Comparison of ENCODE assay signal across 23 cellular contexts in genomic region chr2:73262108-73262651, GRCh38. TPM values are rescaled to one million over a fixed set of nuclear protein-coding genes. Genes with fewer than 3 reads are reported as not detected.
DNase-seq lines count a peak whose midpoint lies in the region; ATAC-seq, FAIRE-seq and TF ChIP-seq lines count a peak whose summit lies in the region.
"Had no signal": no experiment of that assay in that cellular context is flagged by ENCODE, and none has a peak within 500 bp of the region (broad histone marks: within the 10 kb centered on the region; RNA-seq: fewer than 3 reads in every experiment).

No MANE protein-coding gene starts in this region.

- H3K9ac ChIP-seq in HepG2 (ENCODE audit: insufficient read depth, low read depth, low read length) = no peak overlapping the region

- CTCF ChIA-PET in HepG2 (lab: Yijun Ruan, JAX; ENCODE audit: low intra/inter-chr PET ratio, low total read pairs) = no interaction called here

- peak; percentile 100 for FAIRE-seq in HepG2 (lab: Jason Lieb, UNC)
- FAIRE-seq: GM12891, GM18507, H54 had no signal

- TF ChIP-seq RAD21 in HepG2 (CRISPR knock-in tag; IDR thresholded peaks at IDR 0.05) = no peak

- POLR2A ChIA-PET in HepG2 (lab: Yijun Ruan, JAX) = interaction anchor here (0.8 to 1.8 kb wide), 9 partner anchors 8 to 123 kb away, joined by 3 to 15 read pairs (median 4); partner anchors contain the start of genes ALMS1, CCT7, FBXO41 and PRADC1

- 0 out of 2 replicates have a peak, but pooled peaks have one; percentile 10 for TF ChIP-seq CTCF in HepG2 (CRISPR knock-in tag; IDR thresholded peaks at IDR 0.05)
- no peak for TF ChIP-seq CTCF in right lobe of liver (IDR thresholded peaks at IDR 0.05)

- in situ Hi-C loops in HepG2 (cut with HindIII; ENCODE audit: extremely low pct_ligation_motif_present, low pct_unique_long_range_greater_than_20kb) = no loop called here
- in situ Hi-C loops in KBM-7 (cut with MboI; ENCODE audit: low pct_unique_long_range_greater_than_20kb, low sequenced_read_pairs) = no loop called here

- DNase-seq in HepG2 (ENCODE audit: low spot score) (peak; percentile 97), right lobe of liver (no peak), NCI-H146 treated with DMSO at 0.1 percent for 48 hours (lab: John Stamatoyannopoulos, UW; ENCODE audit: unreplicated experiment) (peak; percentile 14), KBM-7 (no peak), putamen (ENCODE audit: low spot score) (no peak)
- no peak for DNase-seq in stimulated activated effector memory CD8-positive, alpha-beta T cell treated with anti-CD3 and anti-CD28 coated beads, Interleukin-12 subunit alpha, Interleukin-12 subunit beta, amount 100 ng/mL, for 72 hours (ENCODE audit: low spot score in 2 of 2)
- DNase-seq: C1 segment of cervical spinal cord; Calu3; CD4-positive, alpha-beta memory T cell; COR-L47; DMS53; DMS79 treated with DMSO at 0.1 percent for 48 hours; GF-D8; GOT3; HFFc6 had no signal

- H3K27ac ChIP-seq in HepG2 (ENCODE audit: extremely low read length, insufficient read depth, low read length) = peak overlapping the region; percentile 70
- no peak overlapping the region for H3K27ac ChIP-seq in right lobe of liver

- peak overlapping the region; percentile 3 for H3K27ac Mint-ChIP-seq in stimulated activated effector memory CD8-positive, alpha-beta T cell treated with anti-CD3 and anti-CD28 coated beads, Interleukin-12 subunit alpha, Interleukin-12 subunit beta, amount 100 ng/mL, for 72 hours
- H3K27ac Mint-ChIP-seq: HFFc6 had no signal

- H3K4me3 ChIP-seq in HepG2 (replicated peaks in 1 of 3; ENCODE audit: insufficient read depth in 1 of 3, low read depth in 2 of 3, low read length in 3 of 3) (no peak overlapping the region), right lobe of liver (no peak overlapping the region)
- H3K4me3 ChIP-seq: HAP-1 had no signal

- BruUV-seq in HepG2 (replicated peaks; lab: Mats Ljungman, UMichigan) = no TSS peak

- no peaks in the 10 kb centered on the region for H3K79me2 ChIP-seq in HepG2 (ENCODE audit: insufficient read depth, low read length)

- H4K20me1 ChIP-seq in HepG2 (ENCODE audit: insufficient read depth, low read length) = no peaks in the 10 kb centered on the region

- TF ChIP-seq EP300 in HepG2 (IDR thresholded peaks at IDR 0.05; ENCODE audit: low read depth in 2 of 2, low read length in 2 of 2) (peak in 1 of 2 experiments; percentile 90; a peak in 2 of 4 replicates), HepG2 (CRISPR knock-in tag; IDR thresholded peaks at IDR 0.05; ENCODE audit: borderline replicate concordance) (peak; percentile 65; the same call in 1 of the 2 replicates)

- peaks cover 12% of the 10 kb centered on the region for H3K4me1 Mint-ChIP-seq in stimulated activated effector memory CD8-positive, alpha-beta T cell treated with anti-CD3 and anti-CD28 coated beads, Interleukin-12 subunit alpha, Interleukin-12 subunit beta, amount 100 ng/mL, for 72 hours

- H3K4me2 ChIP-seq in HepG2 (ENCODE audit: low read depth, low read length) = peak overlapping the region; percentile 29; the same call in 1 of the 2 replicates

- H3K27me3 ChIP-seq in HepG2 (ENCODE audit: control insufficient read depth in 1 of 2, insufficient read depth in 2 of 2, low read length in 2 of 2) (no peaks in the 10 kb centered on the region), right lobe of liver (no peaks in the 10 kb centered on the region)

- H3K9me3 ChIP-seq in HepG2 (ENCODE audit: low read length) (no peaks in the 10 kb centered on the region), right lobe of liver (no peaks in the 10 kb centered on the region)
- H3K9me3 ChIP-seq: HAP-1 had no signal

- H3K36me3 ChIP-seq in HepG2 (replicated peaks in 1 of 2; ENCODE audit: control insufficient read depth in 1 of 2, insufficient read depth in 2 of 2, low read length in 2 of 2) (peaks cover 2 to 10% of the 10 kb centered on the region in 2 experiments; a peak in 4 of 5 replicates), right lobe of liver (no peaks in the 10 kb centered on the region)

- no peaks in the 10 kb centered on the region for H3K9me3 Mint-ChIP-seq in stimulated activated effector memory CD8-positive, alpha-beta T cell treated with anti-CD3 and anti-CD28 coated beads, Interleukin-12 subunit alpha, Interleukin-12 subunit beta, amount 100 ng/mL, for 72 hours
- H3K9me3 Mint-ChIP-seq: CD4-positive, alpha-beta memory T cell; HFFc6 had no signal

- H2AFZ ChIP-seq in HepG2 (ENCODE audit: low read length) = no peak overlapping the region

- H3K4me1 ChIP-seq in HepG2 (ENCODE audit: insufficient read depth, low read length) (peaks cover 51% of the 10 kb centered on the region), right lobe of liver (no peaks in the 10 kb centered on the region)
- H3K4me1 ChIP-seq: HAP-1 had no signal

- TF ChIP-seq POLR2A in HepG2 (IDR thresholded peaks at IDR 0.05; ENCODE audit: insufficient read depth in 1 of 2, low read depth in 2 of 2, low read length in 2 of 2) (no peak), right lobe of liver (IDR thresholded peaks at IDR 0.05) (no peak)

- H3K4me3 Mint-ChIP-seq in stimulated activated effector memory CD8-positive, alpha-beta T cell treated with anti-CD3 and anti-CD28 coated beads, Interleukin-12 subunit alpha, Interleukin-12 subunit beta, amount 100 ng/mL, for 72 hours = no peak overlapping the region
- H3K4me3 Mint-ChIP-seq: CD4-positive, alpha-beta memory T cell; HFFc6 had no signal

- WGBS in HepG2 (ENCODE audit: low lambda C conversion rate) = 16% methylated on average over 4 of the region's 4 CpGs
- WGBS in right lobe of liver (ENCODE audit: insufficient coverage, low coverage, low lambda C conversion rate, missing lambda C conversion rate) = 60% methylated on average over 4 of the region's 4 CpGs

- intact Hi-C loops in HepG2 (cut with micrococcal nuclease; ENCODE audit: unreplicated experiment) (loop anchor here (1.0 to 5.0 kb wide), 4 partner anchors 28 to 100 kb away; partner anchors contain the start of gene CCT7), right lobe of liver (cut with DNase I) (no loop called here)

- H3K36me3 Mint-ChIP-seq in stimulated activated effector memory CD8-positive, alpha-beta T cell treated with anti-CD3 and anti-CD28 coated beads, Interleukin-12 subunit alpha, Interleukin-12 subunit beta, amount 100 ng/mL, for 72 hours = peaks cover 37% of the 10 kb centered on the region

- ATAC-seq in HepG2 = peak; percentile 81
- no peak for ATAC-seq in right lobe of liver
- ATAC-seq in stimulated activated effector memory CD8-positive, alpha-beta T cell treated with anti-CD3 and anti-CD28 coated beads, Interleukin-12 subunit alpha, Interleukin-12 subunit beta, amount 100 ng/mL, for 72 hours = no peak

RNA-seq across cellular contexts. Expression of gene FBXO41, which starts 22.1 kb away (rescaled TPM):
- total RNA-seq in HepG2 (2016; rRNA removed; fragmentation: Illumina TruSeq; extraction: Trizol) = 3.0 and 4.2 TPM in 2 replicates
- total RNA-seq in HepG2 (2016; cell fraction: cytosol; rRNA removed; fragmentation: Illumina TruSeq; extraction: Trizol; ENCODE audit: low read depth) = 1.2 TPM in 2 replicates
- total RNA-seq in HepG2 (2016; cell fraction: insoluble cytoplasmic fraction; rRNA removed; fragmentation: Illumina TruSeq; extraction: Trizol) = 2.7 and 3.8 TPM in 2 replicates
- 2.4 and 2.5 TPM in 2 replicates for total RNA-seq in HepG2 (2016; cell fraction: membrane; rRNA removed; fragmentation: Illumina TruSeq; extraction: Trizol)
- 6.0 and 6.4 TPM in 2 replicates for total RNA-seq in HepG2 (2016; cell fraction: nucleus; rRNA removed; fragmentation: Illumina TruSeq; extraction: Trizol)
- 10.3 and 11.1 TPM in 2 replicates for polyA plus RNA-seq in HepG2 (2011; rRNA removed)
- 5.7 and 7.4 TPM in 2 replicates for polyA plus RNA-seq in HepG2 (2011; cell fraction: cytosol; rRNA removed)
- polyA plus RNA-seq in HepG2 (2011; cell fraction: nucleus; rRNA removed) = 32.6 and 44.1 TPM in 2 replicates
- polyA plus RNA-seq in HepG2 (2012) = 8.1 and 9.8 TPM in 2 replicates
- 1.0 and 1.1 TPM in 2 replicates for polyA plus RNA-seq in HepG2 (2016; cell fraction: cytosol; fragmentation: Illumina TruSeq; extraction: Trizol; ENCODE audit: low read depth)
- 3.1 and 4.1 TPM in 2 replicates for polyA plus RNA-seq in HepG2 (2016; cell fraction: insoluble cytoplasmic fraction; fragmentation: Illumina TruSeq; extraction: Trizol; ENCODE audit: low read depth)
- polyA plus RNA-seq in HepG2 (2016; cell fraction: membrane; fragmentation: Illumina TruSeq; extraction: Trizol; ENCODE audit: low read depth) = 1.6 and 2.0 TPM in 2 replicates
- polyA plus RNA-seq in HepG2 (2016; cell fraction: nucleus; fragmentation: Illumina TruSeq; extraction: Trizol; ENCODE audit: insufficient read depth, low read depth) = 20.4 and 21.9 TPM in 2 replicates
- 12.4 and 15.2 TPM in 2 replicates for polyA minus RNA-seq in HepG2 (2011; rRNA and poly(A)+ RNA removed; ENCODE audit: low replicate concordance)
- polyA minus RNA-seq in HepG2 (2011; cell fraction: cytosol; rRNA and poly(A)+ RNA removed) = 5.4 and 6.2 TPM in 2 replicates
- 14.7 and 16.5 TPM in 2 replicates for polyA minus RNA-seq in HepG2 (2011; cell fraction: nucleus; rRNA and poly(A)+ RNA removed)
- total RNA-seq in right lobe of liver = under 1 TPM; 0.13 to 0.65 (median 0.38) TPM

RNA-seq across cellular contexts. Expression of gene CCT7, which starts 28.1 kb away (rescaled TPM):
- 517 and 689 TPM in 2 replicates for total RNA-seq in HepG2 (2016; rRNA removed; fragmentation: Illumina TruSeq; extraction: Trizol)
- total RNA-seq in HepG2 (2016; cell fraction: cytosol; rRNA removed; fragmentation: Illumina TruSeq; extraction: Trizol; ENCODE audit: low read depth) = 83.8 and 91.7 TPM in 2 replicates
- total RNA-seq in HepG2 (2016; cell fraction: insoluble cytoplasmic fraction; rRNA removed; fragmentation: Illumina TruSeq; extraction: Trizol) = 525 and 715 TPM in 2 replicates
- 114 and 115 TPM in 2 replicates for total RNA-seq in HepG2 (2016; cell fraction: membrane; rRNA removed; fragmentation: Illumina TruSeq; extraction: Trizol)
- 196 and 212 TPM in 2 replicates for total RNA-seq in HepG2 (2016; cell fraction: nucleus; rRNA removed; fragmentation: Illumina TruSeq; extraction: Trizol)
- 326 and 347 TPM in 2 replicates for polyA plus RNA-seq in HepG2 (2011; rRNA removed)
- 421 and 439 TPM in 2 replicates for polyA plus RNA-seq in HepG2 (2011; cell fraction: cytosol; rRNA removed)
- polyA plus RNA-seq in HepG2 (2011; cell fraction: nucleus; rRNA removed) = 113 and 132 TPM in 2 replicates
- polyA plus RNA-seq in HepG2 (2012) = 497 and 591 TPM in 2 replicates
- polyA plus RNA-seq in HepG2 (2016; cell fraction: cytosol; fragmentation: Illumina TruSeq; extraction: Trizol; ENCODE audit: low read depth) = 60.5 and 62.9 TPM in 2 replicates
- 605 and 611 TPM in 2 replicates for polyA plus RNA-seq in HepG2 (2016; cell fraction: insoluble cytoplasmic fraction; fragmentation: Illumina TruSeq; extraction: Trizol; ENCODE audit: low read depth)
- polyA plus RNA-seq in HepG2 (2016; cell fraction: membrane; fragmentation: Illumina TruSeq; extraction: Trizol; ENCODE audit: low read depth) = 71.6 and 78.2 TPM in 2 replicates
- 207 and 227 TPM in 2 replicates for polyA plus RNA-seq in HepG2 (2016; cell fraction: nucleus; fragmentation: Illumina TruSeq; extraction: Trizol; ENCODE audit: insufficient read depth, low read depth)
- 594 and 852 TPM in 2 replicates for polyA minus RNA-seq in HepG2 (2011; rRNA and poly(A)+ RNA removed; ENCODE audit: low replicate concordance)
- 197 and 217 TPM in 2 replicates for polyA minus RNA-seq in HepG2 (2011; cell fraction: cytosol; rRNA and poly(A)+ RNA removed)
- polyA minus RNA-seq in HepG2 (2011; cell fraction: nucleus; rRNA and poly(A)+ RNA removed) = 138 and 184 TPM in 2 replicates
- 100 to 1,000 TPM in 3 of 6 experiments, 10 to 100 TPM in 3; 83.5 to 131 (median 99.4) TPM for total RNA-seq in right lobe of liver

RNA-seq across cellular contexts. Expression of gene PRADC1, which starts 29.1 kb away (rescaled TPM):
- total RNA-seq in HepG2 (2016; rRNA removed; fragmentation: Illumina TruSeq; extraction: Trizol) (30.0 and 37.2 TPM in 2 replicates), right lobe of liver (10 to 100 TPM; 17.8 to 26.1 (median 22.5) TPM)
- 141 and 145 TPM in 2 replicates for total RNA-seq in HepG2 (2016; cell fraction: cytosol; rRNA removed; fragmentation: Illumina TruSeq; extraction: Trizol; ENCODE audit: low read depth)
- 25.4 and 37.6 TPM in 2 replicates for total RNA-seq in HepG2 (2016; cell fraction: insoluble cytoplasmic fraction; rRNA removed; fragmentation: Illumina TruSeq; extraction: Trizol)
- 112 and 121 TPM in 2 replicates for total RNA-seq in HepG2 (2016; cell fraction: membrane; rRNA removed; fragmentation: Illumina TruSeq; extraction: Trizol)
- total RNA-seq in HepG2 (2016; cell fraction: nucleus; rRNA removed; fragmentation: Illumina TruSeq; extraction: Trizol) = 16.8 TPM in 2 replicates
- 11.6 and 12.1 TPM in 2 replicates for polyA plus RNA-seq in HepG2 (2011; rRNA removed)
- polyA plus RNA-seq in HepG2 (2011; cell fraction: cytosol; rRNA removed) = 10.0 and 15.9 TPM in 2 replicates
- 4.1 and 7.0 TPM in 2 replicates for polyA plus RNA-seq in HepG2 (2011; cell fraction: nucleus; rRNA removed)
- polyA plus RNA-seq in HepG2 (2012) = 5.7 and 8.8 TPM in 2 replicates
- polyA plus RNA-seq in HepG2 (2016; cell fraction: cytosol; fragmentation: Illumina TruSeq; extraction: Trizol; ENCODE audit: low read depth) = 152 and 157 TPM in 2 replicates
- 23.1 and 23.9 TPM in 2 replicates for polyA plus RNA-seq in HepG2 (2016; cell fraction: insoluble cytoplasmic fraction; fragmentation: Illumina TruSeq; extraction: Trizol; ENCODE audit: low read depth)
- 103 and 106 TPM in 2 replicates for polyA plus RNA-seq in HepG2 (2016; cell fraction: membrane; fragmentation: Illumina TruSeq; extraction: Trizol; ENCODE audit: low read depth)
- polyA plus RNA-seq in HepG2 (2016; cell fraction: nucleus; fragmentation: Illumina TruSeq; extraction: Trizol; ENCODE audit: insufficient read depth, low read depth) = 23.7 and 26.7 TPM in 2 replicates
- 19.5 and 55.8 TPM in 2 replicates for polyA minus RNA-seq in HepG2 (2011; rRNA and poly(A)+ RNA removed; ENCODE audit: low replicate concordance)
- polyA minus RNA-seq in HepG2 (2011; cell fraction: cytosol; rRNA and poly(A)+ RNA removed) = 2.7 and 5.5 TPM in 2 replicates
- polyA minus RNA-seq in HepG2 (2011; cell fraction: nucleus; rRNA and poly(A)+ RNA removed) = 2.2 and 3.3 TPM in 2 replicates

RNA-seq across cellular contexts. Expression of gene EGR4, which starts 31.2 kb away (rescaled TPM):
- total RNA-seq in HepG2 (2016; rRNA removed; fragmentation: Illumina TruSeq; extraction: Trizol) (not detected in 2 replicates), right lobe of liver (not detected)
- total RNA-seq in HepG2 (2016; cell fraction: cytosol; rRNA removed; fragmentation: Illumina TruSeq; extraction: Trizol; ENCODE audit: low read depth) = not detected in 2 replicates
- total RNA-seq in HepG2 (2016; cell fraction: insoluble cytoplasmic fraction; rRNA removed; fragmentation: Illumina TruSeq; extraction: Trizol) = 0.06 TPM in 1 of 2 replicates, not detected in the other
- not detected in 2 replicates for total RNA-seq in HepG2 (2016; cell fraction: membrane; rRNA removed; fragmentation: Illumina TruSeq; extraction: Trizol)
- not detected in 2 replicates for total RNA-seq in HepG2 (2016; cell fraction: nucleus; rRNA removed; fragmentation: Illumina TruSeq; extraction: Trizol)
- not detected in 2 replicates for polyA plus RNA-seq in HepG2 (2011; rRNA removed)
- polyA plus RNA-seq in HepG2 (2011; cell fraction: cytosol; rRNA removed) = 0.03 TPM in 1 of 2 replicates, not detected in the other
- 0.07 TPM in 1 of 2 replicates, not detected in the other for polyA plus RNA-seq in HepG2 (2011; cell fraction: nucleus; rRNA removed)
- not detected in 2 replicates for polyA plus RNA-seq in HepG2 (2012)
- polyA plus RNA-seq in HepG2 (2016; cell fraction: cytosol; fragmentation: Illumina TruSeq; extraction: Trizol; ENCODE audit: low read depth) = not detected in 2 replicates
- not detected in 2 replicates for polyA plus RNA-seq in HepG2 (2016; cell fraction: insoluble cytoplasmic fraction; fragmentation: Illumina TruSeq; extraction: Trizol; ENCODE audit: low read depth)
- not detected in 2 replicates for polyA plus RNA-seq in HepG2 (2016; cell fraction: membrane; fragmentation: Illumina TruSeq; extraction: Trizol; ENCODE audit: low read depth)
- polyA plus RNA-seq in HepG2 (2016; cell fraction: nucleus; fragmentation: Illumina TruSeq; extraction: Trizol; ENCODE audit: insufficient read depth, low read depth) = not detected in 2 replicates
- polyA minus RNA-seq in HepG2 (2011; rRNA and poly(A)+ RNA removed; ENCODE audit: low replicate concordance) = not detected in 2 replicates
- not detected in 2 replicates for polyA minus RNA-seq in HepG2 (2011; cell fraction: cytosol; rRNA and poly(A)+ RNA removed)
- 0.25 TPM in 1 of 2 replicates, not detected in the other for polyA minus RNA-seq in HepG2 (2011; cell fraction: nucleus; rRNA and poly(A)+ RNA removed)
- total RNA-seq: A172; CD4-positive, alpha-beta memory T cell; Daoy; G401; HFFc6 had no signal
- polyA plus RNA-seq: BJ; CD4-positive, alpha-beta memory T cell had no signal

RNA-seq across cellular contexts. Expression of gene SMYD5, which starts 48.1 kb away (rescaled TPM):
- total RNA-seq in HepG2 (2016; rRNA removed; fragmentation: Illumina TruSeq; extraction: Trizol) (70.4 and 70.6 TPM in 2 replicates), right lobe of liver (10 to 100 TPM in 3 of 6 experiments, 1 to 10 TPM in 3; 5.3 to 12.2 (median 9.4) TPM)
- 9.8 and 10.0 TPM in 2 replicates for total RNA-seq in HepG2 (2016; cell fraction: cytosol; rRNA removed; fragmentation: Illumina TruSeq; extraction: Trizol; ENCODE audit: low read depth)
- 60.2 and 71.8 TPM in 2 replicates for total RNA-seq in HepG2 (2016; cell fraction: insoluble cytoplasmic fraction; rRNA removed; fragmentation: Illumina TruSeq; extraction: Trizol)
- 27.7 and 31.2 TPM in 2 replicates for total RNA-seq in HepG2 (2016; cell fraction: membrane; rRNA removed; fragmentation: Illumina TruSeq; extraction: Trizol)
- total RNA-seq in HepG2 (2016; cell fraction: nucleus; rRNA removed; fragmentation: Illumina TruSeq; extraction: Trizol) = 60.7 and 66.5 TPM in 2 replicates
- polyA plus RNA-seq in HepG2 (2011; rRNA removed) = 55.8 and 62.2 TPM in 2 replicates
- 42.9 and 47.4 TPM in 2 replicates for polyA plus RNA-seq in HepG2 (2011; cell fraction: cytosol; rRNA removed)
- polyA plus RNA-seq in HepG2 (2011; cell fraction: nucleus; rRNA removed) = 96.0 and 102 TPM in 2 replicates
- polyA plus RNA-seq in HepG2 (2012) = 48.5 and 51.9 TPM in 2 replicates
- 8.0 TPM in 2 replicates for polyA plus RNA-seq in HepG2 (2016; cell fraction: cytosol; fragmentation: Illumina TruSeq; extraction: Trizol; ENCODE audit: low read depth)
- 52.6 and 65.1 TPM in 2 replicates for polyA plus RNA-seq in HepG2 (2016; cell fraction: insoluble cytoplasmic fraction; fragmentation: Illumina TruSeq; extraction: Trizol; ENCODE audit: low read depth)
- 20.7 and 22.3 TPM in 2 replicates for polyA plus RNA-seq in HepG2 (2016; cell fraction: membrane; fragmentation: Illumina TruSeq; extraction: Trizol; ENCODE audit: low read depth)
- 82.3 and 84.7 TPM in 2 replicates for polyA plus RNA-seq in HepG2 (2016; cell fraction: nucleus; fragmentation: Illumina TruSeq; extraction: Trizol; ENCODE audit: insufficient read depth, low read depth)
- 57.7 and 119 TPM in 2 replicates for polyA minus RNA-seq in HepG2 (2011; rRNA and poly(A)+ RNA removed; ENCODE audit: low replicate concordance)
- 18.6 and 21.6 TPM in 2 replicates for polyA minus RNA-seq in HepG2 (2011; cell fraction: cytosol; rRNA and poly(A)+ RNA removed)
- 78.0 and 87.9 TPM in 2 replicates for polyA minus RNA-seq in HepG2 (2011; cell fraction: nucleus; rRNA and poly(A)+ RNA removed)

Comparison
In these comparisons a context has a peak if more than half of its experiments do, and no peak if none do; other contexts are left out.
1. DNase-seq: peak in HepG2 (single experiment) and NCI-H146 treated with DMSO at 0.1 percent for 48 hours (single experiment); none in right lobe of liver (0 of 3), stimulated activated effector memory CD8-positive, alpha-beta T cell treated with anti-CD3 and anti-CD28 coated beads, Interleukin-12 subunit alpha, Interleukin-12 subunit beta, amount 100 ng/mL, for 72 hours (0 of 2), KBM-7 (single experiment) and putamen (single experiment).